Comparison of ENCODE assay signal across 8 cellular contexts in the genomic region with DNA sequence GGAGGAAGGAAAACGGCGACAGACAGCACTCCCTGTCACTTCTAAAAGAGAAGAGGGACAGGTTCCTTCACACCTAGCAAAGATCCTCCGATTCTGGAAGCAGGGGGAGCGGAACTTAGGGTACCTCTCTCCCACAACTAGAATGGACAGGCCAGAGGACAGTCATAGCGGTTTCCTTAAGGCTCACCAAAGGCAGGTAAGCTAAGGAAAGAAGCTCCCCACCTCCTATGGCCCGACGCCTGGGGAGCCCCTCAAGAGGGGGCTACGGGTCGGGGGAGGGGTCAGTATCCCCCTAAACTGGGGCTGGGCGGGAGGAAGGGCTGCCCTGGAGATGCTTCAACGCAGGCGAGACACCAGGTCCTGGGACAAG.
DNase-seq lines count a peak whose midpoint lies in the region; ATAC-seq and TF ChIP-seq lines count a peak whose summit lies in the region.

No MANE protein-coding gene starts in this region.

- H3K4me3 ChIP-seq in AG10803 (ENCODE audit: low read length) (peak overlapping the region; percentile 99), muscle layer of colon (ENCODE audit: low read depth in 1 of 2, low read length in 2 of 2) (peak overlapping the region; percentile 90 to 99)

- no peaks in the 10 kb centered on the region for H3K9me3 Mint-ChIP-seq in central memory CD8-positive, alpha-beta T cell

- H3K9me3 ChIP-seq in muscle layer of colon (ENCODE audit: low read length), result no peaks in the 10 kb centered on the region

- no peaks in the 10 kb centered on the region for H3K27me3 Mint-ChIP-seq in central memory CD8-positive, alpha-beta T cell

- H3K36me3 Mint-ChIP-seq in central memory CD8-positive, alpha-beta T cell (ENCODE audit: insufficient read depth), result peaks cover 24% of the 10 kb centered on the region

- no peaks in the 10 kb centered on the region for H3K27me3 ChIP-seq in muscle layer of colon (ENCODE audit: control insufficient read depth in 1 of 2, insufficient read depth in 2 of 2, low read length in 2 of 2)

- no peak for TF ChIP-seq CTCF in AG10803 (conservative IDR thresholded peaks at IDR 0.05; ENCODE audit: low read length)

- H3K4me3 Mint-ChIP-seq in central memory CD8-positive, alpha-beta T cell, result peak overlapping the region; percentile 96

- DNase-seq in AG10803 (ENCODE audit: low read depth) (no peak), NCI-H69 (lab: John Stamatoyannopoulos, UW) (no peak), RKO (ENCODE audit: low spot score) (no peak), GM19238 (ENCODE audit: insufficient read length, low spot score) (no peak)
- no peak for DNase-seq in central memory CD8-positive, alpha-beta T cell (ENCODE audit: low spot score in 2 of 2)

- peaks cover 34% of the 10 kb centered on the region for H3K4me1 Mint-ChIP-seq in central memory CD8-positive, alpha-beta T cell

- no peaks in the 10 kb centered on the region for H3K36me3 ChIP-seq in muscle layer of colon (ENCODE audit: insufficient read depth, low read length)

- H3K27ac ChIP-seq in muscle layer of colon (ENCODE audit: low read depth, low read length), result peak overlapping the region; percentile 89

- ATAC-seq in HG03354 (IDR thresholded peaks at IDR 0.05; ENCODE audit: poor library complexity, severe bottlenecking, unreplicated experiment) (peak; percentile 7), GM18868 (IDR thresholded peaks at IDR 0.05; ENCODE audit: unreplicated experiment) (no peak)
- ATAC-seq in central memory CD8-positive, alpha-beta T cell (replicated peaks; ENCODE audit: extremely low read depth, poor library complexity, severe bottlenecking), result no peak

- H3K9ac ChIP-seq in muscle layer of colon (ENCODE audit: low read length), result peak overlapping the region; percentile 77

- peaks cover 22% of the 10 kb centered on the region for H3K4me1 ChIP-seq in muscle layer of colon (ENCODE audit: insufficient read depth, low read length)

- peak overlapping the region; percentile 97 for H3K27ac Mint-ChIP-seq in central memory CD8-positive, alpha-beta T cell (ENCODE audit: low read depth)
